In genomic region chr18:74092922-74093321, GRCh38 we compare ENCODE assay signal across 30 cellular contexts. TPM values are rescaled to one million over a fixed set of nuclear protein-coding genes. Genes with fewer than 3 reads are reported as not detected.
"Had no signal": no experiment of that assay in that cellular context is flagged by ENCODE, and none has a peak within 500 bp of the region (broad histone marks: within the 10 kb centered on the region; RNA-seq: fewer than 3 reads in every experiment).

No MANE protein-coding gene starts in this region.

- DNase-seq: naive thymus-derived CD4-positive, alpha-beta T cell; natural killer cell; nucleus accumbens; retina; spleen; stimulated activated CD4-positive, alpha-beta T cell treated with anti-CD3 and anti-CD28 coated beads, Interleukin-12 subunit alpha, Interleukin-12 subunit beta, amount 100 ng/mL, for 4 hours; stimulated activated CD4-positive, alpha-beta T cell treated with anti-CD3 and anti-CD28 coated beads, Interleukin-1b, Interleukin-23, amount 100 ng/mL, for 48 hours; stimulated activated CD4-positive, alpha-beta T cell treated with anti-CD3 and anti-CD28 coated beads, Interleukin-4, amount 100 ng/mL, for 24 hours; stimulated activated naive B cell treated with anti-CD40 and anti-IgM and Interleukin-4, amounts not matched to agents 10 μg/mL and 1 μg/mL and 100 μg/mL, for 72 hours; stimulated activated naive CD4-positive, alpha-beta T cell treated with Interleukin-2 at 50 U/mL for 16 hours; stimulated activated naive CD8-positive, alpha-beta T cell treated with anti-CD3 and anti-CD28 coated beads, Interleukin-15, amount 100 ng/mL, for 72 hours; substantia nigra; testis; tibial artery; transverse colon had no signal

- FAIRE-seq: pancreas, urothelium cell line had no signal

- H3K4me3 ChIP-seq: neural progenitor cell, pancreas, prostate gland, right atrium auricular region, skin epidermis, smooth muscle cell, spleen, suprapubic skin, testis, tibial artery, transverse colon, upper lobe of left lung, vagina had no signal

- H3K27me3 ChIP-seq: neural progenitor cell, pancreas, right atrium auricular region, spleen, suprapubic skin, testis, tibial artery, transverse colon, upper lobe of left lung, vagina had no signal

- H3K9ac ChIP-seq: neural progenitor cell had no signal

- ATAC-seq: naive thymus-derived CD4-positive, alpha-beta T cell; natural killer cell; pancreas; sciatic nerve; stimulated activated effector memory CD8-positive, alpha-beta T cell treated with anti-CD3 and anti-CD28 coated beads, Interleukin-12 subunit alpha, Interleukin-12 subunit beta, amount 100 ng/mL, for 72 hours; stimulated activated naive B cell treated with anti-CD40 and anti-IgM and Interleukin-4, amounts not matched to agents 10 μg/mL and 1 μg/mL and 100 μg/mL, for 72 hours; stimulated activated naive CD8-positive, alpha-beta T cell treated with anti-CD3 and anti-CD28 coated beads, Interleukin-15, amount 100 ng/mL, for 72 hours had no signal

- H3K4me1 ChIP-seq: neural progenitor cell, pancreas, prostate gland, right atrium auricular region, spleen, suprapubic skin, testis, tibial artery, transverse colon, upper lobe of left lung, vagina had no signal

- H3K36me3 ChIP-seq: neural progenitor cell, neutrophil, pancreas, prostate gland, right atrium auricular region, spleen, suprapubic skin, tibial artery, transverse colon, upper lobe of left lung, vagina had no signal

- H3K27ac ChIP-seq: neural progenitor cell, neutrophil, pancreas, prostate gland, right atrium auricular region, skin epidermis, spleen, suprapubic skin, testis, tibial artery, transverse colon, upper lobe of left lung, vagina had no signal

- H3K9me3 ChIP-seq: neutrophil, pancreas, prostate gland, right atrium auricular region, suprapubic skin, testis, transverse colon, upper lobe of left lung, vagina had no signal

- H3K4me2 ChIP-seq: neural progenitor cell, smooth muscle cell had no signal

RNA-seq across cellular contexts. Expression of gene FBXO15, which starts 54.7 kb away (rescaled TPM):
- total RNA-seq: posterior vena cava, pulmonary artery endothelial cell, vagina had no signal
